Comparison of ENCODE assay signal across 25 cellular contexts in genomic region chr12:98402081-98402480, GRCh38.
A peak's percentile ranks its signal among the peaks of the same experiment; 100 is the strongest.
DNase-seq lines count a peak whose midpoint lies in the region; ATAC-seq, FAIRE-seq and TF ChIP-seq lines count a peak whose summit lies in the region.
"Had no signal": no experiment of that assay in that cellular context is flagged by ENCODE, and none has a peak within 500 bp of the region (broad histone marks: within the 10 kb centered on the region; RNA-seq: fewer than 3 reads in every experiment).

No MANE protein-coding gene starts in this region.

- no peak for TF ChIP-seq POLR2A in GM12878 (IDR thresholded peaks at IDR 0.05; ENCODE audit: low read depth, low read length)

- CTCF ChIA-PET in GM12878 (lab: Yijun Ruan, JAX): interaction anchor here (0.7 kb wide), 1 partner anchor 26 kb away, joined by 3 read pairs; no protein-coding TSS in a partner anchor

- H3K27me3 ChIP-seq in GM12878 (replicated peaks in 1 of 2; ENCODE audit: control insufficient read depth in 2 of 2, insufficient read depth in 2 of 2, low read length in 1 of 2) (no peaks in the 10 kb centered on the region), kidney epithelial cell (ENCODE audit: control insufficient read depth, insufficient read depth, low read length) (no peaks in the 10 kb centered on the region), Karpas-422 (ENCODE audit: low read length) (no peaks in the 10 kb centered on the region)
- H3K27me3 ChIP-seq: Peyer's patch, spleen, upper lobe of left lung had no signal

- H3K9me3 ChIP-seq in GM12878 (replicated peaks; ENCODE audit: control insufficient read depth, insufficient read depth, low read length): no peaks in the 10 kb centered on the region; the same call in 2 of the 3 replicates
- H3K9me3 ChIP-seq in Karpas-422 (ENCODE audit: low read length): no peaks in the 10 kb centered on the region
- H3K9me3 ChIP-seq: Peyer's patch, upper lobe of left lung had no signal

- H3K4me1 ChIP-seq in GM12878 (ENCODE audit: control insufficient read depth, insufficient read depth, low read length): peaks cover 22% of the 10 kb centered on the region
- H3K4me1 ChIP-seq in Karpas-422 (ENCODE audit: low read length): peaks cover 16% of the 10 kb centered on the region
- H3K4me1 ChIP-seq: parathyroid adenoma had no signal

- in situ Hi-C loops in GM12878 (cut with MboI) (no loop called here), G401 (cut with HindIII; ENCODE audit: low sequenced_read_pairs) (no loop called here)

- POLR2A ChIA-PET in GM12878 (lab: Charles Lee): no interaction called here

- ATAC-seq in GM12878 (no peak), GM18907 (IDR thresholded peaks at IDR 0.05; ENCODE audit: unreplicated experiment) (no peak)
- ATAC-seq: naive thymus-derived CD4-positive, alpha-beta T cell had no signal

- RAD21 ChIA-PET in GM12878 (lab: Charles Lee; ENCODE audit: unreplicated experiment): interaction anchor here (0.7 to 1.7 kb wide), 2 partner anchors 14 to 1831 kb away, joined by 3 to 4 read pairs; no protein-coding TSS in a partner anchor

- no TSS peak for BruUV-seq in GM12878 (replicated peaks; lab: Mats Ljungman, UMichigan)

- H3K4me3 ChIP-seq in GM12878 (no peak overlapping the region), kidney epithelial cell (ENCODE audit: low read depth, low read length) (no peak overlapping the region), Karpas-422 (ENCODE audit: low read length) (no peak overlapping the region)
- H3K4me3 ChIP-seq: left ventricle myocardium inferior, Peyer's patch, spleen, upper lobe of left lung had no signal

- H3K27ac ChIP-seq in GM12878 (ENCODE audit: control insufficient read depth, insufficient read depth) (no peak overlapping the region), Karpas-422 (ENCODE audit: low read length) (no peak overlapping the region)
- H3K27ac ChIP-seq: left ventricle myocardium inferior, parathyroid adenoma, spleen, upper lobe of left lung had no signal

- no peak overlapping the region for H3K9ac ChIP-seq in GM12878 (ENCODE audit: control insufficient read depth, insufficient read depth, low read length)
- no peak overlapping the region for H3K9ac ChIP-seq in Karpas-422 (ENCODE audit: low read length)
- H3K9ac ChIP-seq: parathyroid adenoma had no signal

- peak; percentile 30 for DNase-seq in A172 (ENCODE audit: low spot score)
- DNase-seq in HT-29 (ENCODE audit: low spot score): peak; percentile 44
- no peak for DNase-seq in GM12878 (ENCODE audit: low read depth, low spot score)
- peak; percentile 42 for DNase-seq in kidney epithelial cell (ENCODE audit: low read depth)
- DNase-seq in Karpas-422: no peak
- no peak for DNase-seq in G401 (ENCODE audit: low spot score)
- DNase-seq in DMS114 treated with DMSO at 0.1 percent for 48 hours (lab: John Stamatoyannopoulos, UW; ENCODE audit: unreplicated experiment): no peak
- DNase-seq: activated CD4-positive, alpha-beta T cell treated with anti-CD3 and anti-CD28 coated beads, Interleukin-2, amount 50 U/mL, for 4 hours; activated naive CD8-positive, alpha-beta T cell treated with anti-CD3 and anti-CD28 coated beads, Interleukin-2, amount 10 ng/mL, durations not matched to agents 7 days and 5 days; activated T-cell treated with anti-CD3 and anti-CD28 coated beads, Interleukin-2, amount 50 U/mL, for 48 hours; CD4-positive, alpha-beta memory T cell; effector CD4-positive, alpha-beta T cell; GOT3; left ventricle myocardium inferior; MM.1S; naive thymus-derived CD4-positive, alpha-beta T cell; NCI-H2029 treated with DMSO at 0.1 percent for 48 hours; NCI-H524 treated with DMSO at 0.1 percent for 48 hours; Peyer's patch; spleen; stimulated activated naive B cell treated with anti-CD40 and anti-IgM and Interleukin-4, amounts not matched to agents 10 μg/mL and 1 μg/mL and 100 μg/mL, for 72 hours; upper lobe of left lung had no signal

- H3K79me2 ChIP-seq in GM12878 (ENCODE audit: control insufficient read depth, insufficient read depth, low read length): no peaks in the 10 kb centered on the region
- H3K79me2 ChIP-seq in Karpas-422 (ENCODE audit: low read length): no peaks in the 10 kb centered on the region
- H3K79me2 ChIP-seq: parathyroid adenoma had no signal

- no peak for TF ChIP-seq RAD21 in GM12878 (IDR thresholded peaks at IDR 0.05; ENCODE audit: insufficient read depth, low read depth, low read length)

- SMC1A ChIA-PET in GM12878 (lab: Charles Lee; ENCODE audit: uncharacterized antibody, unreplicated experiment): interaction anchor here (0.9 kb wide), 1 partner anchor 19 kb away, joined by 3 read pairs; no protein-coding TSS in a partner anchor

- H3K36me3 ChIP-seq in GM12878 (ENCODE audit: control insufficient read depth in 2 of 2, insufficient read depth in 2 of 2, low read length in 1 of 2): no peaks in the 10 kb centered on the region
- H3K36me3 ChIP-seq in kidney epithelial cell (ENCODE audit: control insufficient read depth, insufficient read depth, low read length): no peaks in the 10 kb centered on the region
- H3K36me3 ChIP-seq in Karpas-422 (ENCODE audit: insufficient read depth, low read length): no peaks in the 10 kb centered on the region
- H3K36me3 ChIP-seq: left ventricle myocardium inferior, Peyer's patch, spleen, upper lobe of left lung had no signal

- H3K4me2 ChIP-seq in GM12878 (ENCODE audit: control insufficient read depth, insufficient read depth): no peak overlapping the region
- H3K4me2 ChIP-seq in Karpas-422 (ENCODE audit: low read depth, low read length, poor library complexity, severe bottlenecking): no peak overlapping the region

- TF ChIP-seq EP300 in GM12878 (IDR thresholded peaks at IDR 0.05; ENCODE audit: borderline replicate concordance in 1 of 2, control insufficient read depth in 1 of 2, low read depth in 2 of 2, low read length in 2 of 2): no peak

- TF ChIP-seq CTCF in GM12878 (IDR thresholded peaks at IDR 0.05 in 2 of 3, conservative IDR thresholded peaks at IDR 0.05 in 1 of 3; ENCODE audit: control insufficient read depth in 2 of 3, extremely low read depth in 1 of 3, insufficient read depth in 1 of 3, low read depth in 3 of 3, low read length in 3 of 3) (no peak), kidney epithelial cell (IDR thresholded peaks at IDR 0.05; ENCODE audit: insufficient read depth, low read length, poor library complexity, severe bottlenecking) (no peak)

- H4K20me1 ChIP-seq in GM12878 (ENCODE audit: control insufficient read depth, insufficient read depth) (no peaks in the 10 kb centered on the region), Karpas-422 (ENCODE audit: insufficient read depth, low read depth, low read length) (no peaks in the 10 kb centered on the region)

- no peak for FAIRE-seq in GM12878 (lab: Jason Lieb, UNC)
- FAIRE-seq: A204.1 had no signal

- 68% methylated on average over 2 of the region's 2 CpGs for WGBS in GM12878 (ENCODE audit: insufficient coverage, insufficient replicate concordance, low lambda C conversion rate, missing lambda C conversion rate)

- intact Hi-C loops in GM12878 (cut with micrococcal nuclease; ENCODE audit: unreplicated experiment): no loop called here

- H2AFZ ChIP-seq in GM12878 (ENCODE audit: control insufficient read depth, low read depth, low read length) (no peak overlapping the region), Karpas-422 (ENCODE audit: low read length) (no peak overlapping the region)
- H2AFZ ChIP-seq: parathyroid adenoma had no signal

- no peaks in the 10 kb centered on the region for H3K9me2 ChIP-seq in Karpas-422 (replicated peaks; ENCODE audit: insufficient read depth, low read length)

TF ChIP-seq in GM12878, 131 proteins besides CTCF, POLR2A, EP300 and RAD21:
- TF ChIP-seq NR2F1 (conservative IDR thresholded peaks at IDR 0.05) (peak; percentile 5; the same call in 1 of the 2 replicates), CUX1 (IDR thresholded peaks at IDR 0.05; ENCODE audit: insufficient replicate concordance, low read depth, low read length) (no peak)
TF ChIP-seq in GM12878: peak in this region for 1.

Comparison
In these comparisons a context has a peak if more than half of its experiments do, and no peak if none do; other contexts are left out.
1. DNase-seq: peak in A172 (single experiment), HT-29 (single experiment) and kidney epithelial cell (single experiment); none in GM12878 (single experiment), Karpas-422 (single experiment), G401 (single experiment) and DMS114 treated with DMSO at 0.1 percent for 48 hours (single experiment).